11 cellular contexts compared by ENCODE assay signal in the genomic region with DNA sequence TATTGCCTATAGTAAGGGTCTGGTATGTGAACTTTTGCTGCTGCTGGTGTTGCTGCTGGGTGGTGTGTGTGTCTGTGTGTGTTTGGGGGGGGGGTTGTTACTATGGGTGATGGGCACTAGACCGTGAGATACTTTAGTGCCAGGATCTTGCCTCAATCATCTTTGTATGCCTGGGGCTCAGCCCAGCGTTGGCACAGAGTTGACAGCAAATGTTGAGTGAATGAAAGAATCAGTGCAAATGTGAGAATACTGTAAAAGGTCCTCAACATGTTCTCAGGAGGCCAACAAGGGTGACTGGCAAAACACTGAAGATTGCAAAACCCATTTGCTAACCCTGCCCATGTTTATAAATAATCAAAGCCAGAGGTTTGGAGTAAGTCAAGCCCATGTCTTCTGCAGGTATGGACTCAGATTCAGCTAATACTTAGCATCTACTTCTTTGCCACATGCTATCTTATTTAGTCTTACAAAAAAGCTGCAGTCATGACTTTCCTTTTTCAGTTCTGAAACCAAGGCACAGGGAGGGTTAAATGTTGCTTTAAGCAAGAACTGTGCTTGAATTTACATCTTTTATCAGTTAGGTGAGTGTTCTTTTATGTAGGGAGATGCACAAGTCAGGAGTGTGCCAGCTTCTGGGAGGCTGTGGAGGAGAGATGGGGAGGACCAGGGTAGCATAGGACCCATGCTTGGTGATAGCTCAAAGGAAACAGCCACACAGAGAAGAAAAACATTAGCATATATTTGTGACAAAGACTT.
DNase-seq lines count a peak whose midpoint lies in the region; ATAC-seq lines count a peak whose summit lies in the region.
"Had no signal": no experiment of that assay in that cellular context is flagged by ENCODE, and none has a peak within 500 bp of the region (broad histone marks: within the 10 kb centered on the region; RNA-seq: fewer than 3 reads in every experiment).

No MANE protein-coding gene starts in this region.

- CTCF ChIA-PET in activated CD4-positive, alpha-beta memory T cell treated with anti-CD3 and anti-CD28 coated beads, Interleukin-2, amount 10 ng/mL, durations not matched to agents 7 days and 5 days (lab: Charles Lee), result interaction anchor here (1.1 kb wide), 1 partner anchor 9 kb away, joined by 3 read pairs; no protein-coding TSS in a partner anchor
- CTCF ChIA-PET in activated CD4-positive, alpha-beta memory T cell treated with anti-CD3 and anti-CD28 coated beads for 36 hours (lab: Charles Lee), result interaction anchor here (1.0 kb wide), 1 partner anchor 12 kb away, joined by 3 read pairs; no protein-coding TSS in a partner anchor

- intact Hi-C loops in activated CD4-positive, alpha-beta memory T cell treated with anti-CD3 and anti-CD28 coated beads for 36 hours (cut with micrococcal nuclease), result loop anchor here (5.0 kb wide), 1 partner anchor 220 kb away; the partner anchor contains the start of gene AKIRIN2
- intact Hi-C loops in posterior vena cava (cut with DNase I), result no loop called here

- no peak overlapping the region for H3K4me3 Mint-ChIP-seq in activated CD4-positive, alpha-beta memory T cell treated with anti-CD3 and anti-CD28 coated beads, Interleukin-2, amount 10 ng/mL, durations not matched to agents 7 days and 5 days
- no peak overlapping the region for H3K4me3 Mint-ChIP-seq in activated CD4-positive, alpha-beta memory T cell treated with anti-CD3 and anti-CD28 coated beads for 36 hours
- H3K4me3 Mint-ChIP-seq in stimulated activated naive B cell treated with anti-CD40 and anti-IgM and Interleukin-4, amounts not matched to agents 10 μg/mL and 1 μg/mL and 100 μg/mL, for 72 hours, result peak overlapping the region; percentile 28 to 49

- DNase-seq in activated CD4-positive, alpha-beta memory T cell treated with anti-CD3 and anti-CD28 coated beads, Interleukin-2, amount 10 ng/mL, durations not matched to agents 7 days and 5 days, result no peak
- DNase-seq in activated CD4-positive, alpha-beta memory T cell treated with anti-CD3 and anti-CD28 coated beads for 36 hours, result no peak
- no peak for DNase-seq in stimulated activated naive B cell treated with anti-CD40 and anti-IgM and Interleukin-4, amounts not matched to agents 10 μg/mL and 1 μg/mL and 100 μg/mL, for 72 hours
- DNase-seq in posterior vena cava (ENCODE audit: low spot score) (no peak), NCI-H2196 (lab: John Stamatoyannopoulos, UW; ENCODE audit: unreplicated experiment) (no peak)
- DNase-seq: NCI-H146, T-helper 9 cell had no signal

- H3K36me3 Mint-ChIP-seq in activated CD4-positive, alpha-beta memory T cell treated with anti-CD3 and anti-CD28 coated beads, Interleukin-2, amount 10 ng/mL, durations not matched to agents 7 days and 5 days (ENCODE audit: low read depth), result no peaks in the 10 kb centered on the region
- no peaks in the 10 kb centered on the region for H3K36me3 Mint-ChIP-seq in activated CD4-positive, alpha-beta memory T cell treated with anti-CD3 and anti-CD28 coated beads for 36 hours
- H3K36me3 Mint-ChIP-seq in stimulated activated naive B cell treated with anti-CD40 and anti-IgM and Interleukin-4, amounts not matched to agents 10 μg/mL and 1 μg/mL and 100 μg/mL, for 72 hours, result no peaks in the 10 kb centered on the region

- H3K9me3 Mint-ChIP-seq in activated CD4-positive, alpha-beta memory T cell treated with anti-CD3 and anti-CD28 coated beads, Interleukin-2, amount 10 ng/mL, durations not matched to agents 7 days and 5 days, result no peaks in the 10 kb centered on the region
- no peaks in the 10 kb centered on the region for H3K9me3 Mint-ChIP-seq in activated CD4-positive, alpha-beta memory T cell treated with anti-CD3 and anti-CD28 coated beads for 36 hours
- peaks cover 0 to 3% of the 10 kb centered on the region in 2 donors for H3K9me3 Mint-ChIP-seq in stimulated activated naive B cell treated with anti-CD40 and anti-IgM and Interleukin-4, amounts not matched to agents 10 μg/mL and 1 μg/mL and 100 μg/mL, for 72 hours

- POLR2A ChIA-PET in activated CD4-positive, alpha-beta memory T cell treated with anti-CD3 and anti-CD28 coated beads, Interleukin-2, amount 10 ng/mL, durations not matched to agents 7 days and 5 days (lab: Charles Lee), result interaction anchor here (1.2 to 1.9 kb wide), 2 partner anchors 10 to 14 kb away, joined by 3 to 8 read pairs; no protein-coding TSS in a partner anchor
- POLR2A ChIA-PET in activated CD4-positive, alpha-beta memory T cell treated with anti-CD3 and anti-CD28 coated beads for 36 hours (lab: Charles Lee), result no interaction called here

- peaks cover 6% of the 10 kb centered on the region for H3K27me3 Mint-ChIP-seq in activated CD4-positive, alpha-beta memory T cell treated with anti-CD3 and anti-CD28 coated beads, Interleukin-2, amount 10 ng/mL, durations not matched to agents 7 days and 5 days
- peaks cover 5% of the 10 kb centered on the region for H3K27me3 Mint-ChIP-seq in activated CD4-positive, alpha-beta memory T cell treated with anti-CD3 and anti-CD28 coated beads for 36 hours
- H3K27me3 Mint-ChIP-seq in stimulated activated naive B cell treated with anti-CD40 and anti-IgM and Interleukin-4, amounts not matched to agents 10 μg/mL and 1 μg/mL and 100 μg/mL, for 72 hours, result no peaks in the 10 kb centered on the region

- peak; percentile 0 for ATAC-seq in HG02623 (IDR thresholded peaks at IDR 0.05; ENCODE audit: unreplicated experiment)
- ATAC-seq in HG03571 (IDR thresholded peaks at IDR 0.05; ENCODE audit: unreplicated experiment), result peak; percentile 4
- peak; percentile 31 to 36 for ATAC-seq in stimulated activated naive B cell treated with anti-CD40 and anti-IgM and Interleukin-4, amounts not matched to agents 10 μg/mL and 1 μg/mL and 100 μg/mL, for 72 hours (replicated peaks)
- ATAC-seq in activated CD4-positive, CD25-positive, alpha-beta regulatory T cell treated with anti-CD3 and anti-CD28 coated beads, Interleukin-2, amount 50 U/mL, for 24 hours, result no peak
- ATAC-seq: sciatic nerve had no signal

- H3K4me1 Mint-ChIP-seq in activated CD4-positive, alpha-beta memory T cell treated with anti-CD3 and anti-CD28 coated beads, Interleukin-2, amount 10 ng/mL, durations not matched to agents 7 days and 5 days, result peaks cover 16% of the 10 kb centered on the region
- H3K4me1 Mint-ChIP-seq in activated CD4-positive, alpha-beta memory T cell treated with anti-CD3 and anti-CD28 coated beads for 36 hours (ENCODE audit: low read depth), result peaks cover 3% of the 10 kb centered on the region
- H3K4me1 Mint-ChIP-seq in stimulated activated naive B cell treated with anti-CD40 and anti-IgM and Interleukin-4, amounts not matched to agents 10 μg/mL and 1 μg/mL and 100 μg/mL, for 72 hours, result peaks cover 67 to 94% of the 10 kb centered on the region in 2 donors

- H3K27ac Mint-ChIP-seq in activated CD4-positive, alpha-beta memory T cell treated with anti-CD3 and anti-CD28 coated beads, Interleukin-2, amount 10 ng/mL, durations not matched to agents 7 days and 5 days, result peak overlapping the region; percentile 10
- no peak overlapping the region for H3K27ac Mint-ChIP-seq in activated CD4-positive, alpha-beta memory T cell treated with anti-CD3 and anti-CD28 coated beads for 36 hours
- peak overlapping the region; percentile 99 for H3K27ac Mint-ChIP-seq in stimulated activated naive B cell treated with anti-CD40 and anti-IgM and Interleukin-4, amounts not matched to agents 10 μg/mL and 1 μg/mL and 100 μg/mL, for 72 hours

Comparison
In these comparisons a context has a peak if more than half of its experiments do, and no peak if none do; other contexts are left out.
1. H3K4me3 Mint-ChIP-seq: peak in stimulated activated naive B cell treated with anti-CD40 and anti-IgM and Interleukin-4, amounts not matched to agents 10 μg/mL and 1 μg/mL and 100 μg/mL, for 72 hours (2 of 2); none in activated CD4-positive, alpha-beta memory T cell treated with anti-CD3 and anti-CD28 coated beads, Interleukin-2, amount 10 ng/mL, durations not matched to agents 7 days and 5 days (single experiment) and activated CD4-positive, alpha-beta memory T cell treated with anti-CD3 and anti-CD28 coated beads for 36 hours (single experiment).
2. ATAC-seq: peak in HG02623 (single experiment), HG03571 (single experiment) and stimulated activated naive B cell treated with anti-CD40 and anti-IgM and Interleukin-4, amounts not matched to agents 10 μg/mL and 1 μg/mL and 100 μg/mL, for 72 hours (2 of 2); none in activated CD4-positive, CD25-positive, alpha-beta regulatory T cell treated with anti-CD3 and anti-CD28 coated beads, Interleukin-2, amount 50 U/mL, for 24 hours (0 of 2).